11 cellular contexts compared by ENCODE assay signal in the genomic region with DNA sequence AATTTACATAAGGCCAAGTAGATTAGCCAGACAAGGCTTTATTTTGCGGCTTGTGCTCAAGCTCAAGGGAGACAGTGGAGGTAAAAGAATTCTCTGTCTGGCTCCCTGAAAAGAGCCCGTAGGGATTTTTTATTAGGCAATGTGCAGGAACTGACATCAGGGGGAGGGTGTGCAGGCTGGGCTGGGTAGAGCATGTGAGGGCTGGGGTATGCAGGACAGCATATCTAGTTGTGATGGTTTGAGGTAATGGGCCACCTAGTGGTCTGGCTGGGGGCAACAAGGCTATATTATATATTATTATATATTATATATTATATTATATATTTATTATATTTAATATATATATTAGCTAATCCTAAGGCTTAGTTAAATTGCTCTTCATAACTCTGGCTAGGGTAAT.
DNase-seq lines count a peak whose midpoint lies in the region; ATAC-seq and TF ChIP-seq lines count a peak whose summit lies in the region.
"Had no signal": no experiment of that assay in that cellular context is flagged by ENCODE, and none has a peak within 500 bp of the region (broad histone marks: within the 10 kb centered on the region; RNA-seq: fewer than 3 reads in every experiment).

No MANE protein-coding gene starts in this region.

- H3K27ac Mint-ChIP-seq in Calu3 (ENCODE audit: unreplicated experiment): no peak overlapping the region
- H3K27ac Mint-ChIP-seq: activated T-helper 1 cell treated with anti-CD3 and anti-CD28 coated beads, Interleukin-12 subunit alpha, Interleukin-12 subunit beta, Interleukin-2, Interleukin-4 antibody, amounts not matched to agents 30 ng/mL and 10 ng/mL and 1 ng/mL, durations not matched to agents 14 hours and 24 hours and 36 hours had no signal

- no peak overlapping the region for H3K4me3 Mint-ChIP-seq in Calu3 (ENCODE audit: low read depth, unreplicated experiment)
- H3K4me3 Mint-ChIP-seq: activated T-helper 1 cell treated with anti-CD3 and anti-CD28 coated beads, Interleukin-12 subunit alpha, Interleukin-12 subunit beta, Interleukin-2, Interleukin-4 antibody, amounts not matched to agents 30 ng/mL and 10 ng/mL and 1 ng/mL, durations not matched to agents 14 hours and 24 hours and 36 hours had no signal

- ATAC-seq in GM19463 (IDR thresholded peaks at IDR 0.05; ENCODE audit: unreplicated experiment): peak; percentile 58
- ATAC-seq in GM19452 (IDR thresholded peaks at IDR 0.05; ENCODE audit: unreplicated experiment): no peak
- ATAC-seq in GM21529 (IDR thresholded peaks at IDR 0.05; ENCODE audit: unreplicated experiment): no peak

- DNase-seq in Calu3 (no peak), NCI-H69 (lab: John Stamatoyannopoulos, UW) (peak; percentile 63), fibroblast of peridontal ligament (ENCODE audit: extremely low read depth) (peak; percentile 14), head of caudate nucleus (no peak), COR-L47 (lab: John Stamatoyannopoulos, UW) (no peak)
- DNase-seq: retina; stimulated activated naive CD4-positive, alpha-beta T cell had no signal

- H3K36me3 Mint-ChIP-seq in Calu3 (ENCODE audit: insufficient read depth, unreplicated experiment): no peaks in the 10 kb centered on the region

- H3K9me3 Mint-ChIP-seq in Calu3 (ENCODE audit: low read depth, unreplicated experiment): no peaks in the 10 kb centered on the region
- H3K9me3 Mint-ChIP-seq: activated T-helper 1 cell treated with anti-CD3 and anti-CD28 coated beads, Interleukin-12 subunit alpha, Interleukin-12 subunit beta, Interleukin-2, Interleukin-4 antibody, amounts not matched to agents 30 ng/mL and 10 ng/mL and 1 ng/mL, durations not matched to agents 14 hours and 24 hours and 36 hours had no signal

- no peaks in the 10 kb centered on the region for H3K27me3 Mint-ChIP-seq in Calu3 (ENCODE audit: unreplicated experiment)

- H3K4me1 Mint-ChIP-seq in Calu3 (ENCODE audit: low read depth, unreplicated experiment): no peaks in the 10 kb centered on the region

- CTCF ChIA-PET in Calu3 (lab: Charles Lee): no interaction called here

- peak; percentile 13 for TF ChIP-seq CTCF in Calu3 (IDR thresholded peaks at IDR 0.05; ENCODE audit: unreplicated experiment)

- intact Hi-C loops in Calu3 (cut with micrococcal nuclease; ENCODE audit: unreplicated experiment): no loop called here
- intact Hi-C loops in head of caudate nucleus (cut with DNase I): no loop called here

- no TSS peak for BruUV-seq in Calu3 (replicated peaks; lab: Mats Ljungman, UMichigan)

Comparison
In these comparisons a context has a peak if more than half of its experiments do, and no peak if none do; other contexts are left out.
1. DNase-seq: peak in NCI-H69 (single experiment) and fibroblast of peridontal ligament (single experiment); none in Calu3 (single experiment), head of caudate nucleus (0 of 42) and COR-L47 (single experiment).